Comparison of ENCODE assay signal across 18 cellular contexts in the genomic region with DNA sequence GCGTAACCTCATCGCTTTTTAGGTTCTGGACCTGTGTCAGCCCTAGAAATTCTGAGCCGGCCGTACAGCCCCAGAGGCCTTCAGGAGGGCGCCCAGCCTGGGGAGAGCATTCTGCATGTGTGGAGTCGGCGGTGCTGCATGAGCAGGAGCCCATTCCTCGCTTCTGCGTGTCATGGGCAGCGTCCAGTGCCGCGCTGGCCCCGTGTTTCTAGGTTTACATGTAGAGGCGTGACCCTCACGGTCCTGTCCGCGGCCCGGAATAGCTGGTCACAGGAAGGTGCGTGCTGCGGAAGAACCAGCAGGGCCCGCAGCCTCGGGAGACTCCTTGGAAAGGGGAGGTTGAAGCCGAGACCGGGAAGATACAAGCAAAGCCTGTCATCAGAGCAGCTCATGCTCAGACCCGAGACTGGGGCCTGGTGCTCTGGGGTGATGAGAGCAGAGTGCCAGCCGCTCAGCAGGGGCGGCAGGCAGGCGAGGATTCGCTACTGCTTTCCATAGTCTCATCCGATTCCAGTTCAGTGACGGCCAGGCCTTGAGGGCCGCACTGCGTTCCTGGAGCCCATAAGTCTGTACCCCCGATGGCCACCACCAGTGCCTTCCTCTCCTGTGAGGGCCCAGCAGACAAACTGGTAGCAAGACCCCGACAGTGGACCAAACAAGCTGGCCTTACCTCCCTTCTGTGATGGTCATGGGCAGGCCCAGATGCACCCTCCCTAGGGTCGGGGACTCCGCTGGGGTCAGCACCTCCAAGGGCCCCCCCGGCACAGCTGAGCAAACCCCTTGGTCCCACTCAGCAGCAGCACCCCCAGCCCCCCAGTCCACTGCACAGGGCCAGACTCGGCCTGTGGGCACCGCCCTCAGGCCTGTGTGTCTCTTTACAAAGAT. TPM values are rescaled to one million over a fixed set of nuclear protein-coding genes. Genes with fewer than 3 reads are reported as not detected.
DNase-seq lines count a peak whose midpoint lies in the region; ATAC-seq and TF ChIP-seq lines count a peak whose summit lies in the region.
"Had no signal": no experiment of that assay in that cellular context is flagged by ENCODE, and none has a peak within 500 bp of the region (broad histone marks: within the 10 kb centered on the region; RNA-seq: fewer than 3 reads in every experiment).

No MANE protein-coding gene starts in this region.

- H3K23ac ChIP-seq in neuronal stem cell (ENCODE audit: low read depth, low read length, poor library complexity): peak overlapping the region; percentile 74

- no peak overlapping the region for H2BK15ac ChIP-seq in neuronal stem cell (ENCODE audit: low read length)

- H3K14ac ChIP-seq in neuronal stem cell (ENCODE audit: low read length): no peak overlapping the region

- no peak overlapping the region for H3K4me2 ChIP-seq in neuronal stem cell (ENCODE audit: insufficient read depth, low read length, poor library complexity, severe bottlenecking)

- peaks cover 3% of the 10 kb centered on the region for H3K4me1 Mint-ChIP-seq in endodermal cell

- TF ChIP-seq POLR2A in body of pancreas (IDR thresholded peaks at IDR 0.05): no peak

- H2AFZ ChIP-seq in neuronal stem cell (ENCODE audit: low read length): no peak overlapping the region
- H2AFZ ChIP-seq: parathyroid adenoma had no signal

- H4K8ac ChIP-seq in neuronal stem cell (ENCODE audit: low read depth, low read length): no peak overlapping the region

- WGBS in endodermal cell (ENCODE audit: insufficient coverage in 1 of 2, insufficient read length in 1 of 2), 2 experiments: 93 to 98% methylated on average over 26 to 40 of the region's 40 CpGs
- no CpG with 5 or more reads among the region's 40 CpGs for WGBS in neuronal stem cell (ENCODE audit: extremely low coverage in 2 of 2, insufficient read length in 2 of 2, insufficient replicate concordance in 1 of 2), 2 donors
- WGBS in body of pancreas, 2 donors: 89 to 90% methylated on average over 15 to 39 of the region's 40 CpGs

- no peak overlapping the region for H3K18ac ChIP-seq in neuronal stem cell (ENCODE audit: low read length)

- no peak overlapping the region for H2BK5ac ChIP-seq in neuronal stem cell (ENCODE audit: low read length)

- ATAC-seq in GM19372 (IDR thresholded peaks at IDR 0.05; ENCODE audit: low read depth, unreplicated experiment): peak; percentile 7
- ATAC-seq in body of pancreas: no peak

- peaks cover 12% of the 10 kb centered on the region for H3K36me3 Mint-ChIP-seq in endodermal cell (ENCODE audit: low read depth)

- H3K9me3 Mint-ChIP-seq in endodermal cell: no peaks in the 10 kb centered on the region
- H3K9me3 Mint-ChIP-seq: CD4-positive, alpha-beta memory T cell; HFFc6; natural killer cell; T-helper 1 cell treated with Interleukin-12 subunit alpha and Interleukin-12 subunit beta and Interleukin-4 antibody, amounts not matched to agents 30 μg/mL and 1 μg/mL, for 36 hours had no signal

- no peaks in the 10 kb centered on the region for H3K27me3 Mint-ChIP-seq in endodermal cell (ENCODE audit: insufficient read depth)
- H3K27me3 Mint-ChIP-seq: CD4-positive, alpha-beta memory T cell had no signal

- peak overlapping the region; percentile 21 for H2AK5ac ChIP-seq in neuronal stem cell (ENCODE audit: low read depth, low read length)

- DNase-seq in D341Med (ENCODE audit: low spot score) (peak; percentile 42), endodermal cell (peak; percentile 44), neuronal stem cell (ENCODE audit: low spot score) (no peak), NCI-H526 (lab: John Stamatoyannopoulos, UW) (no peak), SIG-M5 treated with dmso at 0.1 percent for 504 hours (lab: John Stamatoyannopoulos, UW; ENCODE audit: unreplicated experiment) (no peak), body of pancreas (no peak)
- DNase-seq: DMS153, GDM1, NCI-H1048 had no signal

- no peaks in the 10 kb centered on the region for H3K36me3 ChIP-seq in endodermal cell (ENCODE audit: control insufficient read depth, insufficient read depth, low read length)
- peaks cover 8 to 20% of the 10 kb centered on the region in 2 donors for H3K36me3 ChIP-seq in neuronal stem cell (replicated peaks in 1 of 2; ENCODE audit: control insufficient read depth in 2 of 2, insufficient read depth in 2 of 2, low read length in 2 of 2)
- H3K36me3 ChIP-seq in body of pancreas (replicated peaks in 1 of 2; ENCODE audit: insufficient read depth in 1 of 2, low read depth in 2 of 2): peaks cover 0 to 6% of the 10 kb centered on the region in 2 donors
- H3K36me3 ChIP-seq: SJCRH30 had no signal

- H3K27ac Mint-ChIP-seq in endodermal cell: no peak overlapping the region
- H3K27ac Mint-ChIP-seq: HFFc6; T-helper 1 cell treated with Interleukin-12 subunit alpha and Interleukin-12 subunit beta and Interleukin-4 antibody, amounts not matched to agents 30 μg/mL and 1 μg/mL, for 36 hours had no signal

- no peak overlapping the region for H3K4ac ChIP-seq in neuronal stem cell (ENCODE audit: low read length)

- H2BK12ac ChIP-seq in neuronal stem cell (ENCODE audit: low read length): no peak overlapping the region

- peak overlapping the region; percentile 67 for H2BK120ac ChIP-seq in neuronal stem cell (ENCODE audit: low read depth, low read length)

- H3K27me3 ChIP-seq in endodermal cell (ENCODE audit: control insufficient read depth, insufficient read depth, low read length, poor library complexity, severe bottlenecking) (no peaks in the 10 kb centered on the region), neuronal stem cell (ENCODE audit: control insufficient read depth in 3 of 3, insufficient read depth in 3 of 3, low read depth in 1 of 3, low read length in 3 of 3) (no peaks in the 10 kb centered on the region), body of pancreas (no peaks in the 10 kb centered on the region)
- H3K27me3 ChIP-seq: SJCRH30, vagina had no signal

- H3K9me3 ChIP-seq in endodermal cell (ENCODE audit: control insufficient read depth, low read length): no peaks in the 10 kb centered on the region
- no peaks in the 10 kb centered on the region for H3K9me3 ChIP-seq in neuronal stem cell (replicated peaks in 1 of 2; ENCODE audit: control insufficient read depth in 2 of 2, insufficient read depth in 1 of 2, low read depth in 1 of 2, low read length in 2 of 2)
- no peaks in the 10 kb centered on the region for H3K9me3 ChIP-seq in body of pancreas
- H3K9me3 ChIP-seq: SJCRH30, vagina had no signal

- TF ChIP-seq CTCF in endodermal cell (conservative IDR thresholded peaks at IDR 0.05) (no peak), body of pancreas (IDR thresholded peaks at IDR 0.05) (no peak)

- H3K4me3 ChIP-seq in endodermal cell (ENCODE audit: low read length) (no peak overlapping the region), neuronal stem cell (ENCODE audit: low read length in 2 of 2) (no peak overlapping the region), body of pancreas (no peak overlapping the region)
- H3K4me3 ChIP-seq: SJCRH30, vagina had no signal

- H3K9ac ChIP-seq in endodermal cell (ENCODE audit: extremely low read depth, low read length, poor library complexity, severe bottlenecking): no peak overlapping the region
- H3K9ac ChIP-seq in neuronal stem cell (ENCODE audit: low read depth, low read length, poor library complexity): no peak overlapping the region
- H3K9ac ChIP-seq: parathyroid adenoma had no signal

- H3K4me1 ChIP-seq in endodermal cell (ENCODE audit: control insufficient read depth, insufficient read depth, low read length) (no peaks in the 10 kb centered on the region), neuronal stem cell (ENCODE audit: control insufficient read depth in 2 of 2, insufficient read depth in 1 of 2, low read depth in 1 of 2, low read length in 2 of 2) (peaks cover 0 to 3% of the 10 kb centered on the region in 2 donors), body of pancreas (no peaks in the 10 kb centered on the region)
- H3K4me1 ChIP-seq: parathyroid adenoma, SJCRH30 had no signal

- H3K79me1 ChIP-seq in neuronal stem cell (ENCODE audit: low read depth, low read length): peaks cover 2% of the 10 kb centered on the region

- H3K27ac ChIP-seq in endodermal cell (ENCODE audit: low read depth, low read length) (no peak overlapping the region), neuronal stem cell (replicated peaks; ENCODE audit: low read length) (no peak overlapping the region), body of pancreas (no peak overlapping the region)
- H3K27ac ChIP-seq: parathyroid adenoma, SJCRH30, vagina, VCaP had no signal

- H3K4me3 Mint-ChIP-seq in endodermal cell: no peak overlapping the region
- H3K4me3 Mint-ChIP-seq: HFFc6; natural killer cell; T-helper 1 cell treated with Interleukin-12 subunit alpha and Interleukin-12 subunit beta and Interleukin-4 antibody, amounts not matched to agents 30 μg/mL and 1 μg/mL, for 36 hours had no signal

- peak overlapping the region; percentile 0 for H4K91ac ChIP-seq in neuronal stem cell (ENCODE audit: low read depth, low read length, poor library complexity)

- intact Hi-C loops in body of pancreas (cut with DNase I): loop anchor here (5.0 kb wide), 2 partner anchors 152 to 262 kb away; no protein-coding TSS in a partner anchor

RNA-seq across cellular contexts. Expression of a gene that starts 15.6 kb away (rescaled TPM):
- 10 to 100 TPM; 23.4 to 32.5 TPM for total RNA-seq in endodermal cell
- polyA plus RNA-seq in endodermal cell (2013, experiment 1 of 2): 10.9 TPM
- 11.1 TPM for polyA plus RNA-seq in endodermal cell (2013, experiment 2 of 2)
- 4.7 TPM for polyA plus RNA-seq in neuronal stem cell (2013, experiment 1 of 2)
- 5.2 TPM for polyA plus RNA-seq in neuronal stem cell (2013, experiment 2 of 2)
- total RNA-seq in body of pancreas: 1 to 10 TPM; 5.2 to 5.9 TPM

Comparison
In these comparisons a context has a peak if more than half of its experiments do, and no peak if none do; other contexts are left out.
1. DNase-seq: peak in D341Med (single experiment) and endodermal cell (single experiment); none in neuronal stem cell (single experiment), NCI-H526 (0 of 2), SIG-M5 treated with dmso at 0.1 percent for 504 hours (single experiment) and body of pancreas (0 of 4).